1 cellular context compared by ENCODE assay signal in genomic region chr12:6644903-6645302, GRCh38.
TF ChIP-seq lines count a peak whose summit lies in the region.

No MANE protein-coding gene starts in this region.

TF ChIP-seq in HepG2, 621 proteins besides CTCF, POLR2A, EP300 and RAD21:
- TF ChIP-seq HINFP (CRISPR knock-in tag; IDR thresholded peaks at IDR 0.05; ENCODE audit: low read depth) (no peak), FOXA1 (IDR thresholded peaks at IDR 0.05) (no peak), FOXA1 (CRISPR knock-in tag; IDR thresholded peaks at IDR 0.05) (0 out of 2 replicates have a peak, but pooled peaks have one; percentile 25), ZNF614 (CRISPR knock-in tag; IDR thresholded peaks at IDR 0.05; ENCODE audit: borderline replicate concordance) (no peak), FOXA3 (CRISPR knock-in tag; IDR thresholded peaks at IDR 0.05) (peak; percentile 40; the same call in 1 of the 2 replicates), TFAP4 (IDR thresholded peaks at IDR 0.05; ENCODE audit: borderline replicate concordance, low read depth) (peak; percentile 56; the same call in 1 of the 2 replicates), ZNF143 (CRISPR knock-in tag; IDR thresholded peaks at IDR 0.05) (no peak), DDIT3 (CRISPR knock-in tag; IDR thresholded peaks at IDR 0.05) (no peak), SMC3 (IDR thresholded peaks at IDR 0.05; ENCODE audit: low read length) (peak; percentile 32; the same call in 1 of the 2 replicates), SIN3B (IDR thresholded peaks at IDR 0.05; ENCODE audit: low read length) (no peak), STAG1 (CRISPR knock-in tag; IDR thresholded peaks at IDR 0.05) (peak; percentile 68), HNRNPK (IDR thresholded peaks at IDR 0.05; ENCODE audit: low read depth, low read length, poor library complexity, severe bottlenecking) (no peak)
